39 cellular contexts compared by ENCODE assay signal in the genomic region with DNA sequence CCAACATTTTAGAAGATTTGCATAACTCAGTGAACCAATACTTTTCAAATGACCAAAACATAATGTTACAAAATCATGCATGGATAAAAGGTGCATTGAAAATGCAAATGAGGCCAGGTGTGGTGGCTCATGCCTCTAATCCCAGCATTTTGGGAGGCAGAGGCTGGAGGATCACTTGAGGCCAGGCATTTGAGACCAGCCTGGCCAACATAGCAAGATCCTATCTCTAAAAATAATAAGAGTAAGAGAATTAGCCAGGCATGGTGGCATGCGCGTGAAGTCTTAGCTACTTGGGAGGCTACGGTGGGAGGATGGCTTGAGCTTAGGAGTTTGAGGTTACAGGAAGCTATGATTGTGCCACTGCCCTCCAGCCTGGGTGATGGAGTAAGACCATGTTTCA. TPM values are rescaled to one million over a fixed set of nuclear protein-coding genes. Genes with fewer than 3 reads are reported as not detected.
"Had no signal": no experiment of that assay in that cellular context is flagged by ENCODE, and none has a peak within 500 bp of the region (broad histone marks: within the 10 kb centered on the region; RNA-seq: fewer than 3 reads in every experiment).

No MANE protein-coding gene starts in this region.

- H3K4me1 ChIP-seq: ascending aorta had no signal

- H3K27ac ChIP-seq: ascending aorta, cardiac muscle cell, VCaP had no signal

- H3K27me3 Mint-ChIP-seq: activated CD4-positive, alpha-beta memory T cell treated with anti-CD3 and anti-CD28 coated beads, Interleukin-2, amount 10 ng/mL, durations not matched to agents 7 days and 5 days; activated CD4-positive, alpha-beta T cell treated with anti-CD3 and anti-CD28 coated beads for 36 hours; activated CD4-positive, alpha-beta T cell treated with anti-CD3 and anti-CD28 coated beads, Interleukin-2, amount 10 ng/mL, durations not matched to agents 7 days and 5 days; activated CD8-positive, alpha-beta memory T cell treated with anti-CD3 and anti-CD28 coated beads, Interleukin-2, amount 10 ng/mL, durations not matched to agents 7 days and 5 days; activated naive CD4-positive, alpha-beta T cell treated with anti-CD3 and anti-CD28 coated beads, Interleukin-2, amount 10 ng/mL, durations not matched to agents 7 days and 5 days; activated naive CD4-positive, alpha-beta T cell treated with anti-CD3 and anti-CD28 coated beads, Interleukin-2, amount 50 U/mL, for 24 hours; activated naive CD8-positive, alpha-beta T cell; activated naive CD8-positive, alpha-beta T cell treated with anti-CD3 and anti-CD28 coated beads, Interleukin-2, amount 10 ng/mL, durations not matched to agents 7 days and 5 days; activated naive CD8-positive, alpha-beta T cell treated with anti-CD3 and anti-CD28 coated beads, Interleukin-2, amount 50 U/mL, for 24 hours; activated T-cell treated with anti-CD3 and anti-CD28 coated beads, Interleukin-2, amount 50 U/mL, for 24 hours; brain; central memory CD8-positive, alpha-beta T cell had no signal

- H3K27ac Mint-ChIP-seq: activated CD4-positive, alpha-beta memory T cell treated with anti-CD3 and anti-CD28 coated beads, Interleukin-2, amount 10 ng/mL, durations not matched to agents 7 days and 5 days; activated CD4-positive, alpha-beta T cell treated with anti-CD3 and anti-CD28 coated beads for 36 hours; activated CD4-positive, alpha-beta T cell treated with anti-CD3 and anti-CD28 coated beads, Interleukin-2, amount 10 ng/mL, durations not matched to agents 7 days and 5 days; activated CD8-positive, alpha-beta memory T cell treated with anti-CD3 and anti-CD28 coated beads, Interleukin-2, amount 10 ng/mL, durations not matched to agents 7 days and 5 days; activated CD8-positive, alpha-beta T cell treated with anti-CD3 and anti-CD28 coated beads, Interleukin-2, amount 10 ng/mL, durations not matched to agents 7 days and 5 days; activated naive CD4-positive, alpha-beta T cell treated with anti-CD3 and anti-CD28 coated beads, Interleukin-2, amount 10 ng/mL, durations not matched to agents 7 days and 5 days; activated naive CD8-positive, alpha-beta T cell; activated naive CD8-positive, alpha-beta T cell treated with anti-CD3 and anti-CD28 coated beads, Interleukin-2, amount 10 ng/mL, durations not matched to agents 7 days and 5 days; activated naive CD8-positive, alpha-beta T cell treated with anti-CD3 and anti-CD28 coated beads, Interleukin-2, amount 50 U/mL, for 24 hours; activated T-cell treated with anti-CD3 and anti-CD28 coated beads, Interleukin-2, amount 50 U/mL, for 24 hours; activated T-helper 2 cell treated with anti-CD3 and anti-CD28 coated beads, Interferon-gamma antibody, Interleukin-2, Interleukin-4, amounts not matched to agents 10 μg/mL and 5 μg/mL and 100 μg/mL, durations not matched to agents 14 hours and 24 hours and 36 hours; T-helper 1 cell treated with Interleukin-12 subunit alpha and Interleukin-12 subunit beta and Interleukin-4 antibody, amounts not matched to agents 30 μg/mL and 1 μg/mL, for 36 hours; T-helper 2 cell treated with Interferon-gamma antibody and Interleukin-4, amounts not matched to agents 5 μg/mL and 100 μg/mL, for 36 hours had no signal

- H3K4me3 ChIP-seq: ascending aorta, cardiac muscle cell had no signal

- H3K4me3 Mint-ChIP-seq: activated CD4-positive, alpha-beta memory T cell treated with anti-CD3 and anti-CD28 coated beads, Interleukin-2, amount 10 ng/mL, durations not matched to agents 7 days and 5 days; activated CD4-positive, alpha-beta T cell treated with anti-CD3 and anti-CD28 coated beads for 36 hours; activated CD4-positive, alpha-beta T cell treated with anti-CD3 and anti-CD28 coated beads, Interleukin-2, amount 10 ng/mL, durations not matched to agents 7 days and 5 days; activated CD8-positive, alpha-beta memory T cell treated with anti-CD3 and anti-CD28 coated beads, Interleukin-2, amount 10 ng/mL, durations not matched to agents 7 days and 5 days; activated CD8-positive, alpha-beta T cell treated with anti-CD3 and anti-CD28 coated beads, Interleukin-2, amount 10 ng/mL, durations not matched to agents 7 days and 5 days; activated naive CD4-positive, alpha-beta T cell treated with anti-CD3 and anti-CD28 coated beads, Interleukin-2, amount 10 ng/mL, durations not matched to agents 7 days and 5 days; activated naive CD4-positive, alpha-beta T cell treated with anti-CD3 and anti-CD28 coated beads, Interleukin-2, amount 50 U/mL, for 24 hours; activated naive CD8-positive, alpha-beta T cell; activated naive CD8-positive, alpha-beta T cell treated with anti-CD3 and anti-CD28 coated beads, Interleukin-2, amount 10 ng/mL, durations not matched to agents 7 days and 5 days; activated naive CD8-positive, alpha-beta T cell treated with anti-CD3 and anti-CD28 coated beads, Interleukin-2, amount 50 U/mL, for 24 hours; activated T-cell treated with anti-CD3 and anti-CD28 coated beads, Interleukin-2, amount 50 U/mL, for 24 hours; brain; central memory CD8-positive, alpha-beta T cell; T-helper 1 cell treated with Interleukin-12 subunit alpha and Interleukin-12 subunit beta and Interleukin-4 antibody, amounts not matched to agents 30 μg/mL and 1 μg/mL, for 36 hours; T-helper 2 cell treated with Interferon-gamma antibody and Interleukin-4, amounts not matched to agents 5 μg/mL and 100 μg/mL, for 36 hours had no signal

- H3K9me3 ChIP-seq: ascending aorta had no signal

- H3K9me3 Mint-ChIP-seq: activated CD4-positive, alpha-beta memory T cell treated with anti-CD3 and anti-CD28 coated beads, Interleukin-2, amount 10 ng/mL, durations not matched to agents 7 days and 5 days; activated CD4-positive, alpha-beta T cell treated with anti-CD3 and anti-CD28 coated beads, Interleukin-2, amount 10 ng/mL, durations not matched to agents 7 days and 5 days; activated naive CD4-positive, alpha-beta T cell treated with anti-CD3 and anti-CD28 coated beads, Interleukin-2, amount 10 ng/mL, durations not matched to agents 7 days and 5 days; activated naive CD4-positive, alpha-beta T cell treated with anti-CD3 and anti-CD28 coated beads, Interleukin-2, amount 50 U/mL, for 24 hours; activated naive CD8-positive, alpha-beta T cell treated with anti-CD3 and anti-CD28 coated beads, Interleukin-2, amount 10 ng/mL, durations not matched to agents 7 days and 5 days; activated naive CD8-positive, alpha-beta T cell treated with anti-CD3 and anti-CD28 coated beads, Interleukin-2, amount 50 U/mL, for 24 hours; activated T-cell treated with anti-CD3 and anti-CD28 coated beads, Interleukin-2, amount 50 U/mL, for 24 hours; activated T-helper 2 cell treated with anti-CD3 and anti-CD28 coated beads, Interferon-gamma antibody, Interleukin-2, Interleukin-4, amounts not matched to agents 10 μg/mL and 5 μg/mL and 100 μg/mL, durations not matched to agents 14 hours and 24 hours and 36 hours; brain; central memory CD8-positive, alpha-beta T cell; T-helper 1 cell treated with Interleukin-12 subunit alpha and Interleukin-12 subunit beta and Interleukin-4 antibody, amounts not matched to agents 30 μg/mL and 1 μg/mL, for 36 hours; T-helper 2 cell treated with Interferon-gamma antibody and Interleukin-4, amounts not matched to agents 5 μg/mL and 100 μg/mL, for 36 hours had no signal

- DNase-seq: activated CD4-positive, alpha-beta memory T cell treated with anti-CD3 and anti-CD28 coated beads, Interleukin-2, amount 10 ng/mL, durations not matched to agents 7 days and 5 days; activated CD4-positive, alpha-beta T cell treated with anti-CD3 and anti-CD28 coated beads for 1 hour; activated CD4-positive, alpha-beta T cell treated with anti-CD3 and anti-CD28 coated beads for 36 hours; activated CD4-positive, alpha-beta T cell treated with anti-CD3 and anti-CD28 coated beads for 48 hours; activated CD4-positive, alpha-beta T cell treated with anti-CD3 and anti-CD28 coated beads, Interleukin-2, amount 10 ng/mL, durations not matched to agents 7 days and 5 days; activated CD4-positive, alpha-beta T cell treated with anti-CD3 and anti-CD28 coated beads, Interleukin-2, amount 50 U/mL, for 48 hours; activated CD4-positive, CD25-positive, alpha-beta regulatory T cell; activated CD8-positive, alpha-beta memory T cell treated with anti-CD3 and anti-CD28 coated beads for 24 hours; activated CD8-positive, alpha-beta memory T cell treated with anti-CD3 and anti-CD28 coated beads, Interleukin-2, amount 10 ng/mL, durations not matched to agents 7 days and 5 days; activated CD8-positive, alpha-beta memory T cell treated with anti-CD3 and anti-CD28 coated beads, Interleukin-2, amount 50 U/mL, for 48 hours; activated CD8-positive, alpha-beta T cell treated with anti-CD3 and anti-CD28 coated beads, Interleukin-2, amount 10 ng/mL, durations not matched to agents 7 days and 5 days; activated effector memory CD4-positive, alpha-beta T cell treated with Interleukin-2 at 50 U/mL for 16 hours; activated gamma-delta T cell; activated naive CD4-positive, alpha-beta T cell treated with anti-CD3 and anti-CD28 coated beads, Interleukin-2, amount 10 ng/mL, durations not matched to agents 7 days and 5 days; activated naive CD4-positive, alpha-beta T cell treated with Interleukin-2 at 50 U/mL for 16 hours; activated naive CD8-positive, alpha-beta T cell treated with anti-CD3 and anti-CD28 coated beads, Interleukin-2, amount 10 ng/mL, durations not matched to agents 7 days and 5 days; activated naive CD8-positive, alpha-beta T cell treated with anti-CD3 and anti-CD28 coated beads, Interleukin-2, amount 50 U/mL, for 24 hours; activated T-cell treated with anti-CD3 and anti-CD28 coated beads, Interleukin-2, amount 50 U/mL, for 24 hours; activated T-cell treated with anti-CD3 and anti-CD28 coated beads, Interleukin-2, amount 50 U/mL, for 48 hours; amygdala; anterior cingulate cortex; caudate nucleus; cerebellar nuclear complex; T-helper 1 cell; T-helper 2 cell; T-helper 9 cell had no signal

- ATAC-seq: activated CD4-positive, alpha-beta T cell treated with anti-CD3 and anti-CD28 coated beads for 36 hours; activated CD4-positive, CD25-positive, alpha-beta regulatory T cell treated with anti-CD3 and anti-CD28 coated beads, Interleukin-2, amount 50 U/mL, for 24 hours; activated CD8-positive, alpha-beta memory T cell treated with anti-CD3 and anti-CD28 coated beads, Interleukin-2, amount 10 ng/mL, durations not matched to agents 7 days and 5 days; activated CD8-positive, alpha-beta T cell treated with anti-CD3 and anti-CD28 coated beads, Interleukin-2, amount 10 ng/mL, durations not matched to agents 7 days and 5 days; activated naive CD8-positive, alpha-beta T cell treated with anti-CD3 and anti-CD28 coated beads, Interleukin-2, amount 50 U/mL, for 24 hours had no signal

- H3K27me3 ChIP-seq: ascending aorta, cardiac muscle cell had no signal

RNA-seq across cellular contexts. Expression of a gene that starts 50.4 kb away (rescaled TPM):
- total RNA-seq: activated CD4-positive, alpha-beta T cell treated with anti-CD3 and anti-CD28 coated beads for 36 hours; activated CD4-positive, alpha-beta T cell treated with anti-CD3 and anti-CD28 coated beads, Interleukin-2, amount 10 ng/mL, durations not matched to agents 7 days and 5 days; activated CD8-positive, alpha-beta memory T cell treated with anti-CD3 and anti-CD28 coated beads, Interleukin-2, amount 10 ng/mL, durations not matched to agents 7 days and 5 days; activated naive CD8-positive, alpha-beta T cell treated with anti-CD3 and anti-CD28 coated beads, Interleukin-2, amount 10 ng/mL, durations not matched to agents 7 days and 5 days; activated T-helper 2 cell treated with anti-CD3 and anti-CD28 coated beads, Interferon-gamma antibody, Interleukin-2, Interleukin-4, amounts not matched to agents 10 μg/mL and 5 μg/mL and 100 μg/mL, durations not matched to agents 14 hours and 24 hours and 36 hours; ascending aorta; bronchial epithelial cell; cardiac muscle cell; chondrocyte had no signal
